1 cellular context compared by ENCODE assay signal in genomic region chr4:107989537-107990386, GRCh38.
TF ChIP-seq lines count a peak whose summit lies in the region.

HADH (plus strand) TSS chr4:107989889; CDS start chr4:107989933, 44 bp downstream.

TF ChIP-seq in A549, 52 proteins besides CTCF, POLR2A, EP300 and RAD21 (continued from another document):
- TF ChIP-seq MAX (IDR thresholded peaks at IDR 0.05) = peak; percentile 89
- TF ChIP-seq KDM5A (IDR thresholded peaks at IDR 0.05) = 0 out of 2 replicates have a peak, but pooled peaks have one; percentile 16
- TF ChIP-seq HOXB5 (CRISPR knock-in tag; IDR thresholded peaks at IDR 0.05) = no peak
- peak; percentile 81 for TF ChIP-seq PHF8 (IDR thresholded peaks at IDR 0.05; ENCODE audit: borderline replicate concordance, low read depth)
- no peak for TF ChIP-seq RCOR1 (IDR thresholded peaks at IDR 0.05; ENCODE audit: low read depth, low read length)
- no peak for TF ChIP-seq ESRRA (IDR thresholded peaks at IDR 0.05; ENCODE audit: borderline replicate concordance, low read length)
- no peak for TF ChIP-seq EHMT2 (IDR thresholded peaks at IDR 0.05; ENCODE audit: low read depth)
- TF ChIP-seq RNF2 (IDR thresholded peaks at IDR 0.05; ENCODE audit: borderline replicate concordance, low read depth) = no peak
- TF ChIP-seq SMC3 (IDR thresholded peaks at IDR 0.05) = no peak
- TF ChIP-seq MAZ (IDR thresholded peaks at IDR 0.05; ENCODE audit: borderline replicate concordance, low read depth, low read length) = no peak
- TF ChIP-seq TP53 (CRISPR knock-in tag; IDR thresholded peaks at IDR 0.05) = no peak
- TF ChIP-seq KDM1A (IDR thresholded peaks at IDR 0.05; ENCODE audit: low read depth) = no peak
- TF ChIP-seq PBX3 (IDR thresholded peaks at IDR 0.05) = no peak
- no peak for TF ChIP-seq CEBPB (IDR thresholded peaks at IDR 0.05)
- peak in 1 of 2 experiments; percentile 21; a peak in 1 of 5 replicates for TF ChIP-seq JUN (IDR thresholded peaks at IDR 0.05)
- peak; percentile 39; the same call in 1 of the 2 replicates for TF ChIP-seq HDAC2 (IDR thresholded peaks at IDR 0.05)
- no peak for TF ChIP-seq POLR2AphosphoS2 (conservative IDR thresholded peaks at IDR 0.05; ENCODE audit: low read length)
- TF ChIP-seq RFX5 (IDR thresholded peaks at IDR 0.05) = no peak
- no peak for TF ChIP-seq HOXB13 (CRISPR knock-in tag; IDR thresholded peaks at IDR 0.05; ENCODE audit: low read depth)
- no peak for TF ChIP-seq MAFK (IDR thresholded peaks at IDR 0.05; ENCODE audit: partially characterized antibody)
